In genomic region chr4:174005422-174005821, GRCh38 we compare ENCODE assay signal across 28 cellular contexts.
DNase-seq lines count a peak whose midpoint lies in the region; ATAC-seq, FAIRE-seq and TF ChIP-seq lines count a peak whose summit lies in the region.
"Had no signal": no experiment of that assay in that cellular context is flagged by ENCODE, and none has a peak within 500 bp of the region (broad histone marks: within the 10 kb centered on the region; RNA-seq: fewer than 3 reads in every experiment).

No MANE protein-coding gene starts in this region.

- H3K27me3 Mint-ChIP-seq in Caco-2 (ENCODE audit: insufficient read depth, unreplicated experiment): no peaks in the 10 kb centered on the region
- H3K27me3 Mint-ChIP-seq: activated CD4-positive, alpha-beta T cell treated with anti-CD3 and anti-CD28 coated beads for 36 hours; effector memory CD8-positive, alpha-beta T cell had no signal

- TF ChIP-seq CTCF in Caco-2 (IDR thresholded peaks at IDR 0.05; ENCODE audit: insufficient read depth in 1 of 2, low read depth in 1 of 2, low read length in 1 of 2, severe bottlenecking in 1 of 2, unreplicated experiment in 1 of 2) (no peak), omental fat pad (IDR thresholded peaks at IDR 0.05) (no peak)

- H3K36me3 Mint-ChIP-seq in Caco-2 (ENCODE audit: insufficient read depth, unreplicated experiment): no peaks in the 10 kb centered on the region

- CTCF ChIA-PET in Caco-2 (lab: Charles Lee): interaction anchor here (1.8 kb wide), 1 partner anchor 15 kb away, joined by 5 read pairs; no protein-coding TSS in a partner anchor

- peaks cover 20% of the 10 kb centered on the region for H3K4me1 Mint-ChIP-seq in Caco-2 (ENCODE audit: low read depth, unreplicated experiment)
- H3K4me1 Mint-ChIP-seq: activated CD4-positive, alpha-beta T cell treated with anti-CD3 and anti-CD28 coated beads for 36 hours had no signal

- H3K4me3 ChIP-seq in Caco-2 (ENCODE audit: low read depth, low read length) (no peak overlapping the region), MG63 (no peak overlapping the region)
- H3K4me3 ChIP-seq: adrenal gland, breast epithelium, coronary artery, SJCRH30, uterus had no signal

- no peaks in the 10 kb centered on the region for H3K9me3 Mint-ChIP-seq in Caco-2 (ENCODE audit: unreplicated experiment)

- intact Hi-C loops in Caco-2 (cut with micrococcal nuclease; ENCODE audit: unreplicated experiment): loop anchor here (1.0 to 10.0 kb wide), 2 partner anchors 32 to 149 kb away; no protein-coding TSS in a partner anchor
- intact Hi-C loops in left cardiac atrium (cut with DNase I): loop anchor here in 1 of 2 donors (5.0 kb wide), 1 partner anchor 117 kb away; no protein-coding TSS in a partner anchor

- peak; percentile 44 to 56 for DNase-seq in Caco-2
- DNase-seq in left cardiac atrium: peak; percentile 33
- DNase-seq in omental fat pad (ENCODE audit: low spot score): no peak
- DNase-seq in MG63: no peak
- no peak for DNase-seq in NCI-H2081 treated with DMSO at 0.1 percent for 48 hours (lab: John Stamatoyannopoulos, UW)
- DNase-seq in NCI-H69 (lab: John Stamatoyannopoulos, UW): no peak
- no peak for DNase-seq in NCI-H146 (lab: John Stamatoyannopoulos, UW)
- DNase-seq: activated CD4-positive, alpha-beta T cell treated with anti-CD3 and anti-CD28 coated beads for 36 hours; activated gamma-delta T cell treated with Interleukin-2 at 50 U/mL for 16 hours; adrenal gland; C1 segment of cervical spinal cord; effector memory CD8-positive, alpha-beta T cell; EL; kidney; NCI-H1105; NCI-H2081; NCI-H446; NK-92 treated with Interleukin-12 subunit alpha and Interleukin-12 subunit beta, amount 100 ng/mL, for 24 hours; stimulated activated CD4-positive, alpha-beta T cell treated with anti-CD3 and anti-CD28 coated beads, Interleukin-12 subunit alpha, Interleukin-12 subunit beta, amount 100 ng/mL, for 4 hours; stimulated activated CD4-positive, alpha-beta T cell treated with anti-CD3 and anti-CD28 coated beads, Interleukin-4, amount 100 ng/mL, for 4 hours; stimulated activated naive CD4-positive, alpha-beta T cell; uterus had no signal

- H3K4me1 ChIP-seq in Caco-2: peaks cover 14% of the 10 kb centered on the region
- H3K4me1 ChIP-seq: adrenal gland, breast epithelium, SJCRH30, uterus had no signal

- ATAC-seq in left cardiac atrium: peak; percentile 41 to 95
- peak; percentile 62 for ATAC-seq in omental fat pad (ENCODE audit: low FRiP score)
- ATAC-seq: activated CD4-positive, alpha-beta T cell treated with anti-CD3 and anti-CD28 coated beads for 36 hours; effector memory CD8-positive, alpha-beta T cell; HepG2; Panc1 had no signal

- peak overlapping the region; percentile 71 for H3K27ac Mint-ChIP-seq in Caco-2 (ENCODE audit: unreplicated experiment)
- H3K27ac Mint-ChIP-seq: activated CD4-positive, alpha-beta T cell treated with anti-CD3 and anti-CD28 coated beads for 36 hours; effector memory CD8-positive, alpha-beta T cell had no signal

- no peaks in the 10 kb centered on the region for H3K9me3 ChIP-seq in Caco-2
- no peaks in the 10 kb centered on the region for H3K9me3 ChIP-seq in MG63
- H3K9me3 ChIP-seq: adrenal gland, breast epithelium, SJCRH30, uterus had no signal

- BruUV-seq in Caco-2 (replicated peaks; lab: Mats Ljungman, UMichigan): no TSS peak

- FAIRE-seq in TTC549 (lab: Jason Lieb, UNC): peak; percentile 100
- FAIRE-seq: HepG2, kidney had no signal

- H3K27me3 ChIP-seq in Caco-2 (replicated peaks; ENCODE audit: control insufficient read depth, insufficient read depth, low read length): no peaks in the 10 kb centered on the region
- no peaks in the 10 kb centered on the region for H3K27me3 ChIP-seq in MG63
- H3K27me3 ChIP-seq: adrenal gland, breast epithelium, SJCRH30, uterus had no signal

- POLR2A ChIA-PET in Caco-2 (lab: Charles Lee): no interaction called here

- H3K4me3 Mint-ChIP-seq in Caco-2 (ENCODE audit: unreplicated experiment): peak overlapping the region; percentile 43
- H3K4me3 Mint-ChIP-seq: activated CD4-positive, alpha-beta T cell treated with anti-CD3 and anti-CD28 coated beads for 36 hours; effector memory CD8-positive, alpha-beta T cell had no signal

- H3K36me3 ChIP-seq in Caco-2 (ENCODE audit: control insufficient read depth, insufficient read depth, low read length) (no peaks in the 10 kb centered on the region), MG63 (no peaks in the 10 kb centered on the region)
- H3K36me3 ChIP-seq: adrenal gland, breast epithelium, SJCRH30, uterus had no signal

Comparison
In these comparisons a context has a peak if more than half of its experiments do, and no peak if none do; other contexts are left out.
1. DNase-seq: peak in Caco-2 (2 of 2) and left cardiac atrium (single experiment); none in omental fat pad (single experiment), MG63 (single experiment), NCI-H2081 treated with DMSO at 0.1 percent for 48 hours (single experiment), NCI-H69 (single experiment) and NCI-H146 (single experiment).